ENCODE assay signal across 13 cellular contexts in genomic region chr2:112811276-112811831, GRCh38. TPM values are rescaled to one million over a fixed set of nuclear protein-coding genes. Genes with fewer than 3 reads are reported as not detected.
DNase-seq lines count a peak whose midpoint lies in the region; ATAC-seq and TF ChIP-seq lines count a peak whose summit lies in the region.
"Had no signal": no experiment of that assay in that cellular context is flagged by ENCODE, and none has a peak within 500 bp of the region (broad histone marks: within the 10 kb centered on the region; RNA-seq: fewer than 3 reads in every experiment).

No MANE protein-coding gene starts in this region.

- H3K27me3 ChIP-seq in RWPE2 (ENCODE audit: insufficient read depth, poor library complexity, severe bottlenecking) (no peaks in the 10 kb centered on the region), osteoblast (ENCODE audit: insufficient read depth, low read length) (no peaks in the 10 kb centered on the region)
- H3K27me3 ChIP-seq: transverse colon had no signal

- H3K27ac Mint-ChIP-seq in T-helper 1 cell treated with Interleukin-12 subunit alpha and Interleukin-12 subunit beta and Interleukin-4 antibody, amounts not matched to agents 30 μg/mL and 1 μg/mL, for 36 hours = peak overlapping the region; percentile 75
- peak overlapping the region; percentile 33 for H3K27ac Mint-ChIP-seq in dendritic cell treated with granulocyte-macrophage colony-stimulating factor and Interleukin-4, amounts not matched to agents 40 ng/mL and 50 ng/mL, for 4 days

- H3K27me3 Mint-ChIP-seq in T-helper 1 cell treated with Interleukin-12 subunit alpha and Interleukin-12 subunit beta and Interleukin-4 antibody, amounts not matched to agents 30 μg/mL and 1 μg/mL, for 36 hours (ENCODE audit: low read depth) = no peaks in the 10 kb centered on the region
- H3K27me3 Mint-ChIP-seq in dendritic cell treated with granulocyte-macrophage colony-stimulating factor and Interleukin-4, amounts not matched to agents 40 ng/mL and 50 ng/mL, for 4 days = no peaks in the 10 kb centered on the region

- TF ChIP-seq CTCF in RWPE2 (IDR thresholded peaks at IDR 0.05; ENCODE audit: poor library complexity, severe bottlenecking) (no peak), osteoblast (IDR thresholded peaks at IDR 0.05; ENCODE audit: extremely low read depth, low read depth, low read length) (no peak)

- H3K4me3 ChIP-seq in RWPE2 (ENCODE audit: severe bottlenecking) = no peak overlapping the region
- H3K4me3 ChIP-seq in osteoblast (ENCODE audit: insufficient read depth, low read length) = no peak overlapping the region
- H3K4me3 ChIP-seq: transverse colon had no signal

- H3K36me3 Mint-ChIP-seq in T-helper 1 cell treated with Interleukin-12 subunit alpha and Interleukin-12 subunit beta and Interleukin-4 antibody, amounts not matched to agents 30 μg/mL and 1 μg/mL, for 36 hours (ENCODE audit: low read depth) = peaks cover 17% of the 10 kb centered on the region
- H3K36me3 Mint-ChIP-seq in dendritic cell treated with granulocyte-macrophage colony-stimulating factor and Interleukin-4, amounts not matched to agents 40 ng/mL and 50 ng/mL, for 4 days (ENCODE audit: low read depth) = peaks cover 8% of the 10 kb centered on the region

- H3K9me3 ChIP-seq in RWPE2 (ENCODE audit: severe bottlenecking) (peaks cover 4% of the 10 kb centered on the region), osteoblast (ENCODE audit: low read depth, low read length) (no peaks in the 10 kb centered on the region)

- no peaks in the 10 kb centered on the region for H3K36me3 ChIP-seq in RWPE2 (ENCODE audit: low read depth)
- no peaks in the 10 kb centered on the region for H3K36me3 ChIP-seq in osteoblast (ENCODE audit: insufficient read depth, low read length)
- H3K36me3 ChIP-seq: transverse colon had no signal

- intact Hi-C loops in dendritic cell treated with granulocyte-macrophage colony-stimulating factor and Interleukin-4, amounts not matched to agents 40 ng/mL and 50 ng/mL, for 4 days (cut with micrococcal nuclease) = loop anchor here (10.0 kb wide), 1 partner anchor 47 kb away; the partner anchor contains the start of gene CKAP2L

- H3K4me1 ChIP-seq in RWPE2 (ENCODE audit: insufficient read depth, poor library complexity, severe bottlenecking) = peaks cover 37% of the 10 kb centered on the region
- peaks cover 29% of the 10 kb centered on the region for H3K4me1 ChIP-seq in osteoblast (ENCODE audit: insufficient read depth, low read length)

- H3K4me3 Mint-ChIP-seq in T-helper 1 cell treated with Interleukin-12 subunit alpha and Interleukin-12 subunit beta and Interleukin-4 antibody, amounts not matched to agents 30 μg/mL and 1 μg/mL, for 36 hours = no peak overlapping the region
- H3K4me3 Mint-ChIP-seq in dendritic cell treated with granulocyte-macrophage colony-stimulating factor and Interleukin-4, amounts not matched to agents 40 ng/mL and 50 ng/mL, for 4 days = no peak overlapping the region
- H3K4me3 Mint-ChIP-seq: nephron had no signal

- DNase-seq in T-helper 1 cell = no peak
- no peak for DNase-seq in RWPE2 (ENCODE audit: low spot score)
- no peak for DNase-seq in osteoblast (ENCODE audit: insufficient read length, low spot score, missing footprints)
- no peak for DNase-seq in kidney glomerular epithelial cell (lab: John Stamatoyannopoulos, UW)
- DNase-seq in pons (ENCODE audit: low spot score) = no peak
- DNase-seq: 8988T, DMS 273 treated with DMSO at 0.1 percent for 48 hours, transverse colon had no signal

- ATAC-seq in RWPE2 (ENCODE audit: low read depth) (no peak), HG03025 (IDR thresholded peaks at IDR 0.05; ENCODE audit: low FRiP score, unreplicated experiment) (no peak)

- H2AFZ ChIP-seq in osteoblast (ENCODE audit: low read length) = peak overlapping the region; percentile 73

- H4K20me1 ChIP-seq in osteoblast (ENCODE audit: insufficient read depth, low read length) = no peaks in the 10 kb centered on the region

- H3K4me2 ChIP-seq in osteoblast (ENCODE audit: insufficient read depth, low read length) = peak overlapping the region; percentile 56

- peaks cover 36% of the 10 kb centered on the region for H3K9me3 Mint-ChIP-seq in T-helper 1 cell treated with Interleukin-12 subunit alpha and Interleukin-12 subunit beta and Interleukin-4 antibody, amounts not matched to agents 30 μg/mL and 1 μg/mL, for 36 hours
- peaks cover 12% of the 10 kb centered on the region for H3K9me3 Mint-ChIP-seq in dendritic cell treated with granulocyte-macrophage colony-stimulating factor and Interleukin-4, amounts not matched to agents 40 ng/mL and 50 ng/mL, for 4 days

- no peaks in the 10 kb centered on the region for H3K79me2 ChIP-seq in osteoblast (ENCODE audit: insufficient read depth, low read length)

- peak overlapping the region; percentile 96 for H3K27ac ChIP-seq in RWPE2 (ENCODE audit: poor library complexity, severe bottlenecking)
- H3K27ac ChIP-seq in osteoblast (ENCODE audit: low read depth, low read length) = peak overlapping the region; percentile 100

- H3K4me1 Mint-ChIP-seq in T-helper 1 cell treated with Interleukin-12 subunit alpha and Interleukin-12 subunit beta and Interleukin-4 antibody, amounts not matched to agents 30 μg/mL and 1 μg/mL, for 36 hours (ENCODE audit: low read depth) = peaks cover 20% of the 10 kb centered on the region
- peaks cover 33% of the 10 kb centered on the region for H3K4me1 Mint-ChIP-seq in dendritic cell treated with granulocyte-macrophage colony-stimulating factor and Interleukin-4, amounts not matched to agents 40 ng/mL and 50 ng/mL, for 4 days (ENCODE audit: low read depth)

RNA-seq across cellular contexts. Expression of gene IL1B, which starts 25.2 kb away (rescaled TPM):
- 0.36 TPM in 1 of 2 replicates, not detected in the other for total RNA-seq in osteoblast

RNA-seq across cellular contexts. Expression of gene IL1A, which starts 27.1 kb away (rescaled TPM):
- total RNA-seq in osteoblast = not detected in 2 replicates
- total RNA-seq: skeletal muscle tissue, transverse colon had no signal

RNA-seq across cellular contexts. Expression of gene CKAP2L, which starts 46.9 kb away (rescaled TPM):
- total RNA-seq in osteoblast = 1.1 and 1.5 TPM in 2 replicates
